Comparison of ENCODE assay signal across 1 cellular context in genomic region chr10:33114451-33114944, GRCh38.
TF ChIP-seq lines count a peak whose summit lies in the region.

No MANE protein-coding gene starts in this region.

TF ChIP-seq in SK-N-SH, 30 proteins besides CTCF, POLR2A, EP300 and RAD21 (continued from another document):
- TF ChIP-seq REST (IDR thresholded peaks at IDR 0.05; ENCODE audit: low read depth, low read length) (no peak), EZH2phosphoT487 (IDR thresholded peaks at IDR 0.05; ENCODE audit: borderline replicate concordance, low read depth) (no peak), NRF1 (IDR thresholded peaks at IDR 0.05; ENCODE audit: low read depth, low read length) (no peak)
